8 cellular contexts compared by ENCODE assay signal in genomic region chr1:211258756-211259595, GRCh38. TPM values are rescaled to one million over a fixed set of nuclear protein-coding genes. Genes with fewer than 3 reads are reported as not detected.
A peak's percentile ranks its signal among the peaks of the same experiment; 100 is the strongest.
DNase-seq lines count a peak whose midpoint lies in the region; ATAC-seq, FAIRE-seq and TF ChIP-seq lines count a peak whose summit lies in the region.

TSS of gene RCOR3 (plus strand) at chr1:211259366. CDS start at chr1:211259561, 195 bp downstream.

- intact Hi-C loops in cardiac septum (cut with DNase I) = loop anchor here (5.0 kb wide), 1 partner anchor 48 kb away; no protein-coding TSS in a partner anchor
- intact Hi-C loops in posterior vena cava (cut with DNase I) = no loop called here

- peak; percentile 91 for FAIRE-seq in GM12891 (lab: Jason Lieb, UNC)

- peak within 1 kb of the TSS; percentile 98 for H3K9ac ChIP-seq in adipocyte (ENCODE audit: low read length)

- peak; percentile 72 for DNase-seq in GM12891 (ENCODE audit: insufficient read length, low spot score)
- DNase-seq in NCI-H1417 (lab: John Stamatoyannopoulos, UW) = peak; percentile 91 to 97 (median 94)
- DNase-seq in T follicular helper cell (ENCODE audit: low read depth) = peak; percentile 85
- DNase-seq in adipocyte (ENCODE audit: low read depth) = peak; percentile 95
- peak; percentile 96 for DNase-seq in cardiac septum (ENCODE audit: low spot score)
- peak; percentile 98 for DNase-seq in posterior vena cava (ENCODE audit: low spot score)
- peak; percentile 94 to 98 for DNase-seq in upper lobe of left lung

- no peak for TF ChIP-seq EP300 in upper lobe of left lung (IDR thresholded peaks at IDR 0.05)

- H3K27ac ChIP-seq in upper lobe of left lung = peak within 1 kb of the TSS; percentile 96 to 100 (median 99)

- no peaks in the 10 kb centered on the region for H3K27me3 ChIP-seq in adipocyte (replicated peaks; ENCODE audit: control insufficient read depth, insufficient read depth, low read length)
- no peaks in the 10 kb centered on the region for H3K27me3 ChIP-seq in upper lobe of left lung

- WGBS in upper lobe of left lung, 2 donors = 1% methylated on average over 35 to 38 of the region's 92 CpGs

- no peak; the same call in 1 of the 2 replicates for TF ChIP-seq POLR2A in GM12891 (IDR thresholded peaks at IDR 0.05; ENCODE audit: low read depth, low read length)
- peak in 3 of 4 donors; percentile 53 to 94 (median 69) for TF ChIP-seq POLR2A in upper lobe of left lung (IDR thresholded peaks at IDR 0.05)

- peak in 5 of 6 experiments; percentile 62 to 72 (median 62) for TF ChIP-seq CTCF in upper lobe of left lung (IDR thresholded peaks at IDR 0.05)

- peak within 1 kb of the TSS; percentile 93 for H3K4me3 ChIP-seq in adipocyte (ENCODE audit: low read length)
- H3K4me3 ChIP-seq in upper lobe of left lung = peak within 1 kb of the TSS; percentile 78 to 96 (median 88)

- peaks cover 17% of the 10 kb centered on the region for H3K4me1 ChIP-seq in adipocyte (ENCODE audit: control insufficient read depth, insufficient read depth, low read length)
- peaks cover 11 to 20% (median 16%) of the 10 kb centered on the region in 4 donors for H3K4me1 ChIP-seq in upper lobe of left lung

- H3K36me3 ChIP-seq in adipocyte (ENCODE audit: control insufficient read depth, insufficient read depth, low read length, severe bottlenecking) = peaks cover 1% of the 10 kb centered on the region
- peaks cover 0 to 1% (median 0%) of the 10 kb centered on the region in 4 donors for H3K36me3 ChIP-seq in upper lobe of left lung

- peak; percentile 69 for ATAC-seq in HG02763 (IDR thresholded peaks at IDR 0.05; ENCODE audit: unreplicated experiment)
- ATAC-seq in upper lobe of left lung (ENCODE audit: low FRiP score in 2 of 2) = peak; percentile 95 to 97

- H3K9me3 ChIP-seq in adipocyte (ENCODE audit: control insufficient read depth, low read length) (no peaks in the 10 kb centered on the region), upper lobe of left lung (no peaks in the 10 kb centered on the region)

TF ChIP-seq in GM12891, 5 proteins besides CTCF, POLR2A, EP300 and RAD21:
- TF ChIP-seq PAX5 (IDR thresholded peaks at IDR 0.05; ENCODE audit: insufficient read depth, low read length, severe bottlenecking) = peak; percentile 92
- peak; percentile 49; the same call in 1 of the 2 replicates for TF ChIP-seq TAF1 (IDR thresholded peaks at IDR 0.05; ENCODE audit: low read depth, low read length)
- peak; percentile 52; the same call in 1 of the 2 replicates for TF ChIP-seq POU2F2 (IDR thresholded peaks at IDR 0.05; ENCODE audit: low read depth, low read length)
- peak; percentile 57 for TF ChIP-seq POLR2AphosphoS5 (IDR thresholded peaks at IDR 0.05; ENCODE audit: low read depth, low read length)
- TF ChIP-seq SPI1 (IDR thresholded peaks at IDR 0.05; ENCODE audit: low read depth, low read length) = no peak

RNA-seq across cellular contexts. Expression of gene RCOR3, which starts in this region (rescaled TPM):
- polyA plus RNA-seq in GM12891 (2012; ENCODE audit: low read depth, missing spikeins) = 19.8 TPM
- total RNA-seq in cardiac septum (58.2 TPM), posterior vena cava (10 to 100 TPM; 39.1 to 39.5 TPM), upper lobe of left lung (10 to 100 TPM; 27.2 to 97.4 (median 46.5) TPM)

Comparison
In these comparisons a context has a peak if more than half of its experiments do, and no peak if none do; other contexts are left out.
1. Peak in every context shown above with its lines: DNase-seq, ATAC-seq, H3K4me3 ChIP-seq and H3K27ac ChIP-seq.